In the genomic region with DNA sequence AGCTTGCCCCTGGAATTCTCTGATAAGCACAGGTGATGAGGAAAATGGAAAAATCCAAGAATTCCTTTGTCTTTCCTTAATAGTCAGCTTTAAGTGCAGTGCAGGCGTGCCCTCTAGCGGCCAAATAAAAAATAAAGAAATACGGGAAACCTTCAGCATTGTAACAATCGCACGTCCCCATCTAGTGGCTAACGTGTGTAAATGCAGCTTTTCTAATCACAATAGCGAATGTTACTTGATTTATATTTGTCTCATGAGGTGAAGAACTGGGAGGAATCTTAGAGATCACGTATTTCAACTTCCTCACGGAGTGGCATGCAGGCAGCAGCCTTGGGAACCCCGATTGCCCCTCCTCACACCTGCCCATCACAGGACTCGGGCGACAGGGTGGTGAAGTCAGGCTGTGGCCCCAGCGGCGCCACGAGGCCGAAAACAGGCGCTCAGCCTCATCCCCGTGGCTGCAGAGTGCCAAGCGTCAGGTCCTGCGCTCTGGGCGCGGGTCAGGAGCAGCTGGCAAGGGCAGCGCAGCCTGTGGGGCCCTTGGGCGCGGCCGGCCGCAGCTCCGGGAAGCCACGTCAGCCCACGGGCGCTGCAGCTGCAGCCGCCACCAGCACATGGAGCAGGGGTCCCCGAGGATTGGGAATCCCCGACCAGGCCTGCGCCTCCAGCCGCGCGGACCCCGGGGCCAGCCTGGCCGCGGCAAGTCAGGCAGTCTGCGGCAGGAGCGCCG, we compare ENCODE assay signal across 8 cellular contexts. TPM values are rescaled to one million over a fixed set of nuclear protein-coding genes. Genes with fewer than 3 reads are reported as not detected.
DNase-seq lines count a peak whose midpoint lies in the region; ATAC-seq and TF ChIP-seq lines count a peak whose summit lies in the region.
"Not testable (repeated sequence)": the region's sequence is repeated elsewhere in the genome, so short reads cannot be mapped to it uniquely, and the experiment has no call there.

No MANE protein-coding gene starts in this region.

- not testable (repeated sequence) for H3K36me3 Mint-ChIP-seq in CD14-positive monocyte, naive B cell

- DNase-seq in CD14-positive monocyte (ENCODE audit: low spot score) = not testable (repeated sequence)
- DNase-seq in HT1080 (ENCODE audit: low read depth) = peak; percentile 36
- DNase-seq in astrocyte of the hippocampus (ENCODE audit: low read depth, low spot score) = peak; percentile 67
- DNase-seq in glomerular visceral epithelial cell (ENCODE audit: extremely low spot score) = peak; percentile 65
- peak; percentile 66 for DNase-seq in naive B cell
- peak; percentile 17 to 52 (median 19) for DNase-seq in stimulated activated CD4-positive, alpha-beta T cell treated with anti-CD3 and anti-CD28 coated beads, TNF-alpha, amount 100 ng/mL, for 48 hours (ENCODE audit: low read depth in 3 of 3)

- ATAC-seq in GM19467 (IDR thresholded peaks at IDR 0.05; ENCODE audit: unreplicated experiment) (peak; percentile 52), naive B cell (ENCODE audit: low read depth in 2 of 2) (peak; percentile 45 to 57)

- intact Hi-C loops in CD14-positive monocyte (cut with micrococcal nuclease) = not testable (repeated sequence)

- TF ChIP-seq CTCF in CD14-positive monocyte (IDR thresholded peaks at IDR 0.05) (peak; percentile 88), WI38 (IDR thresholded peaks at IDR 0.05; ENCODE audit: low read depth, low read length) (peak; percentile 53)

- H3K4me3 Mint-ChIP-seq in CD14-positive monocyte = peak overlapping the region; percentile 95 to 99
- H3K4me3 Mint-ChIP-seq in naive B cell = peak overlapping the region; percentile 92 to 98 (median 97)

- not testable (repeated sequence) for H3K9me3 Mint-ChIP-seq in CD14-positive monocyte, naive B cell

- peak overlapping the region; percentile 62 for H3K4me3 ChIP-seq in WI38 (ENCODE audit: low read depth, low read length)

- H3K27ac Mint-ChIP-seq in CD14-positive monocyte (peak overlapping the region; percentile 82 to 92 (median 88)), naive B cell (peak overlapping the region; percentile 89 to 96 (median 95))

- H3K27me3 Mint-ChIP-seq in CD14-positive monocyte (ENCODE audit: low read depth in 3 of 3) (peaks cover 4 to 12% (median 5%) of the 10 kb centered on the region in 3 donors), naive B cell (peaks cover 0 to 26% (median 11%) of the 10 kb centered on the region in 3 donors)

- peaks cover 12% of the 10 kb centered on the region for H3K4me1 Mint-ChIP-seq in CD14-positive monocyte
- H3K4me1 Mint-ChIP-seq in naive B cell = not testable (repeated sequence)

RNA-seq across cellular contexts. Expression of a gene that starts 0.5 kb away (rescaled TPM):
- 1 to 10 TPM in 1 of 2 donors, under 1 TPM in 1; 0.93 to 1.1 TPM for polyA plus RNA-seq in CD14-positive monocyte
- 4.6 and 5.4 TPM in 2 replicates for total RNA-seq in HT1080 (2014; rRNA removed; shearing (Covaris generic))
- 2.1 and 2.5 TPM in 2 replicates for polyA plus RNA-seq in HT1080 (2015; cell fraction: cytosol; rRNA removed)
- polyA plus RNA-seq in HT1080 (2015; cell fraction: nucleus; rRNA removed) = 17.4 and 22.1 TPM in 2 replicates
- 10 to 100 TPM in 1 of 6 donors, 1 to 10 TPM in 4, under 1 TPM in 1; 0.47 to 11.1 (median 5.5) TPM for polyA plus RNA-seq in naive B cell (ENCODE audit: low read depth in 6 of 6)

RNA-seq across cellular contexts. Expression of a gene that starts 17.8 kb away (rescaled TPM):
- polyA plus RNA-seq in CD14-positive monocyte = under 1 TPM; 0.39 to 0.40 TPM
- 1.1 and 1.4 TPM in 2 replicates for total RNA-seq in HT1080 (2014; rRNA removed; shearing (Covaris generic))
- polyA plus RNA-seq in HT1080 (2015; cell fraction: cytosol; rRNA removed) = 2.3 and 2.6 TPM in 2 replicates
- 3.8 and 7.6 TPM in 2 replicates for polyA plus RNA-seq in HT1080 (2015; cell fraction: nucleus; rRNA removed)
- polyA plus RNA-seq in naive B cell (ENCODE audit: low read depth in 6 of 6) = 1 to 10 TPM; 4.8 to 9.3 (median 5.9) TPM

Comparison
In these comparisons a context has a peak if more than half of its experiments do, and no peak if none do; other contexts are left out.
1. RNA of a gene that starts 17.8 kb away (polyA plus RNA-seq): 4.8 to 9.3 TPM in naive B cell; 0.39 to 0.40 TPM in CD14-positive monocyte; every median in the first group is over 4 times any median in the second.